ENCODE assay signal across 11 cellular contexts in the genomic region with DNA sequence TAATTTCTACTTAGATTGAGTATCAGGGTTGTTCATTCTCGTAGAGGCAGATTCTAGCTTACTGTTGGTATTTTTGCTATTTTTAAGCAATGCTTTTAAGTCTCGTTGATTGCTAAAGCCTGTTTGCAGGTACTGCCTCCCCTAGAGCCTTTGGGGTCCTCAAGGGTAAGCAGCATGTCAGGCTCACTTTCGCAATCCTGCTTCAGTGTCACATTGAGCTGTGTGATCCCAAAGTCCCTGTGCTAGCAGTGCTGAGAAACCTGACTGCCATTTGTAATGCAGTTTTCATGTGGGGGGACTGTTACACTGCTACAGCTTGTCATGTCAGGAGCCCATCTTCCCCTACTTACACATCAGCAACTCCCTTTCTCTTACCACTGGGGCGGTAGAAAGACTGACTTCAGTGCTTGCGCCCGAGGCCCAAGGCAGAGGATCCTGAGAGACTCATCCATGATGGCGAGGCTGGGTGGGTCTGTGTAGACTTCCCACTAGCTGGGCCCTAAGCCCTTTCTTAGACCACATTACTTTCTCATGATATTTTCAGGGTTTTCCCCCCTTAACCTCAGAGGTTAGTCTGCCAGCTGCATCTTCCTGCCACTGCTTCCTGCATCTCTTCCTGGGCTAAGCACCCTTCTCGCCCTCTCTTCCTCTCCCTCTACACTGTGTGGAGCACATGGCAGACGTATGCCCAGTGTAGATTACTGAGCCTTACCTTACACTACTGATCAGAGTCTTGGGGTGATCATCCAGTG. TPM values are rescaled to one million over a fixed set of nuclear protein-coding genes. Genes with fewer than 3 reads are reported as not detected.
A peak's percentile ranks its signal among the peaks of the same experiment; 100 is the strongest.
DNase-seq lines count a peak whose midpoint lies in the region; ATAC-seq and TF ChIP-seq lines count a peak whose summit lies in the region.
"Had no signal": no experiment of that assay in that cellular context is flagged by ENCODE, and none has a peak within 500 bp of the region (broad histone marks: within the 10 kb centered on the region; RNA-seq: fewer than 3 reads in every experiment).

No MANE protein-coding gene starts in this region.

- H3K4me3 Mint-ChIP-seq in activated B cell treated with CpG ODN at 0.5 μM for 24 hours (peak overlapping the region; percentile 22), H9 (no peak overlapping the region)

- peak; percentile 35 for DNase-seq in stimulated activated CD4-positive, alpha-beta T cell treated with anti-CD3 and anti-CD28 coated beads, Interleukin-15, amount 100 ng/mL, for 24 hours
- no peak for DNase-seq in stimulated activated CD4-positive, alpha-beta T cell treated with anti-CD3 and anti-CD28 coated beads, Interleukin-4, amount 100 ng/mL, for 1 hour
- peak; percentile 26 for DNase-seq in activated B cell treated with CpG ODN at 0.5 μM for 24 hours
- DNase-seq in stimulated activated naive CD8-positive, alpha-beta T cell treated with anti-CD3 and anti-CD28 coated beads, Interleukin-15, Interleukin-2, amounts not matched to agents 100 U/mL and 50 U/mL, for 24 hours, result peak; percentile 60
- DNase-seq in H9, result no peak
- no peak for DNase-seq in OCI-M2 (lab: John Stamatoyannopoulos, UW; ENCODE audit: unreplicated experiment)
- DNase-seq in colonic mucosa, result no peak
- DNase-seq: Right ventricle myocardium superior, small intestine had no signal

- no peak overlapping the region for H3K4me2 ChIP-seq in H9 (ENCODE audit: insufficient read depth, insufficient read length, low read length)

- no CpG with 5 or more reads among the region's 9 CpGs for WGBS in H9 (ENCODE audit: extremely low coverage, insufficient read length, low lambda C conversion rate)

- H3K9me3 ChIP-seq in H9 (ENCODE audit: control insufficient read depth, low read depth, low read length), result no peaks in the 10 kb centered on the region
- no peaks in the 10 kb centered on the region for H3K9me3 ChIP-seq in colonic mucosa
- H3K9me3 ChIP-seq: breast epithelium had no signal

- H3K4me1 ChIP-seq in H9 (ENCODE audit: insufficient read depth, low read length) (peaks cover 4% of the 10 kb centered on the region), colonic mucosa (no peaks in the 10 kb centered on the region)
- H3K4me1 ChIP-seq: breast epithelium had no signal

- H3K4ac ChIP-seq in H9 (ENCODE audit: low read depth, low read length), result no peak overlapping the region

- H3K27me3 Mint-ChIP-seq in activated B cell treated with CpG ODN at 0.5 μM for 24 hours (no peaks in the 10 kb centered on the region), H9 (ENCODE audit: low read depth) (no peaks in the 10 kb centered on the region)

- H3K4me1 Mint-ChIP-seq in activated B cell treated with CpG ODN at 0.5 μM for 24 hours, result peaks cover 93% of the 10 kb centered on the region
- H3K4me1 Mint-ChIP-seq in H9, result peaks cover 16 to 18% of the 10 kb centered on the region in 2 experiments

- H4K20me1 ChIP-seq in H9 (ENCODE audit: control insufficient read depth, insufficient read depth, insufficient read length), result peaks cover 4% of the 10 kb centered on the region

- H4K5ac ChIP-seq in H9 (ENCODE audit: insufficient read length, low read depth, low read length), result no peak overlapping the region

- no peak overlapping the region for H3K14ac ChIP-seq in H9 (ENCODE audit: insufficient read depth, low read length)

- H2AFZ ChIP-seq in H9 (ENCODE audit: low read length), result no peak overlapping the region

- peaks cover 2% of the 10 kb centered on the region; the same call in 1 of the 2 replicates for H3K79me2 ChIP-seq in H9 (ENCODE audit: insufficient read depth, low read length)

- H3K23ac ChIP-seq in H9 (ENCODE audit: insufficient read length, low read depth, low read length), result no peak overlapping the region

- no peaks in the 10 kb centered on the region for H3K23me2 ChIP-seq in H9 (ENCODE audit: insufficient read length, low read depth, low read length, poor library complexity, severe bottlenecking)

- intact Hi-C loops in activated B cell treated with CpG ODN at 0.5 μM for 24 hours (cut with micrococcal nuclease), result loop anchor here (1.0 kb wide), 2 partner anchors 50 to 117 kb away; partner anchors contain the start of genes APLP2 and PRDM10
- intact Hi-C loops in colonic mucosa (cut with DNase I), result no loop called here

- ATAC-seq in HG03025 (IDR thresholded peaks at IDR 0.05; ENCODE audit: low FRiP score, unreplicated experiment) (peak; percentile 40), activated B cell treated with CpG ODN at 0.5 μM for 24 hours (ENCODE audit: low read depth) (peak; percentile 69)
- ATAC-seq in stimulated activated naive CD8-positive, alpha-beta T cell treated with anti-CD3 and anti-CD28 coated beads, Interleukin-15, Interleukin-2, amounts not matched to agents 100 U/mL and 50 U/mL, for 24 hours, result peak; percentile 88

- H2BK20ac ChIP-seq in H9 (ENCODE audit: low read depth, low read length, poor library complexity, severe bottlenecking), result no peak overlapping the region

- H3K27ac Mint-ChIP-seq in activated B cell treated with CpG ODN at 0.5 μM for 24 hours (peak overlapping the region; percentile 75), H9 (peak overlapping the region in 1 of 3 experiments; percentile 84; a peak in 3 of 7 replicates)

- no peak overlapping the region for H2BK5ac ChIP-seq in H9 (ENCODE audit: insufficient read length, low read length)

- no peak overlapping the region for H3T11ph ChIP-seq in H9 (ENCODE audit: low read length)

- H3K27me3 ChIP-seq in H9 (ENCODE audit: insufficient read depth, low read length) (no peaks in the 10 kb centered on the region), colonic mucosa (no peaks in the 10 kb centered on the region)
- H3K27me3 ChIP-seq: breast epithelium had no signal

- no peak overlapping the region for H3K56ac ChIP-seq in H9 (ENCODE audit: insufficient read length, low read depth, low read length)

- no peak overlapping the region for H2AK5ac ChIP-seq in H9 (ENCODE audit: insufficient read length, low read length)

- H4K8ac ChIP-seq in H9 (replicated peaks; ENCODE audit: insufficient read length, low read depth, low read length), result no peak overlapping the region

- no peaks in the 10 kb centered on the region for H3K79me1 ChIP-seq in H9 (ENCODE audit: insufficient read depth, low read depth, low read length, poor library complexity, severe bottlenecking)

- H2BK120ac ChIP-seq in H9 (ENCODE audit: low read depth, low read length, poor library complexity, severe bottlenecking), result no peak overlapping the region

- POLR2A ChIA-PET in activated B cell treated with CpG ODN at 0.5 μM for 24 hours (lab: Charles Lee), result interaction anchor here (1.4 to 2.4 kb wide), 4 partner anchors 13 to 116 kb away, joined by 6 to 28 read pairs (median 9); partner anchors contain the start of genes APLP2 and PRDM10

- H3K27ac ChIP-seq in H9 (ENCODE audit: insufficient read length, low read depth, low read length), result no peak overlapping the region
- H3K27ac ChIP-seq in colonic mucosa, result no peak overlapping the region
- H3K27ac ChIP-seq: breast epithelium had no signal

- no peak overlapping the region for H3K9ac ChIP-seq in H9 (ENCODE audit: extremely low read depth, insufficient read length, low read length)
- H3K9ac ChIP-seq in colonic mucosa (ENCODE audit: low read depth in 2 of 2, low read length in 2 of 2), result no peak overlapping the region

- no peak overlapping the region for H3K4me3 ChIP-seq in colonic mucosa
- H3K4me3 ChIP-seq: breast epithelium had no signal

- H4K91ac ChIP-seq in H9 (ENCODE audit: insufficient read length, low read depth, low read length), result no peak overlapping the region

- no peak overlapping the region for H2BK15ac ChIP-seq in H9 (ENCODE audit: low read depth, low read length)

- no peak overlapping the region for H3K18ac ChIP-seq in H9 (ENCODE audit: insufficient read length, low read depth, low read length)

- CTCF ChIA-PET in activated B cell treated with CpG ODN at 0.5 μM for 24 hours (lab: Charles Lee), result interaction anchor here (1.0 to 2.6 kb wide), 3 partner anchors 13 to 146 kb away, joined by 3 to 21 read pairs (median 10); no protein-coding TSS in a partner anchor

- TF ChIP-seq CTCF in activated B cell treated with CpG ODN at 0.5 μM for 24 hours (IDR thresholded peaks at IDR 0.05) (no peak), H9 (conservative IDR thresholded peaks at IDR 0.05) (no peak), colonic mucosa (IDR thresholded peaks at IDR 0.05) (no peak)

- peaks cover 19% of the 10 kb centered on the region for H3K36me3 Mint-ChIP-seq in activated B cell treated with CpG ODN at 0.5 μM for 24 hours (ENCODE audit: low read depth)
- peaks cover 33 to 44% (median 43%) of the 10 kb centered on the region in 3 experiments; a peak in 6 of 7 replicates for H3K36me3 Mint-ChIP-seq in H9 (ENCODE audit: insufficient read depth in 1 of 3, low read depth in 3 of 3)

- H3K36me3 ChIP-seq in colonic mucosa, result peaks cover 3% of the 10 kb centered on the region
- H3K36me3 ChIP-seq: breast epithelium had no signal

- no peaks in the 10 kb centered on the region for H3K9me3 Mint-ChIP-seq in activated B cell treated with CpG ODN at 0.5 μM for 24 hours
- H3K9me3 Mint-ChIP-seq in H9, result no peaks in the 10 kb centered on the region

- no peak overlapping the region for H2BK12ac ChIP-seq in H9 (ENCODE audit: insufficient read length, low read depth, low read length)

RNA-seq across cellular contexts. Expression of gene ST14, which starts 40.8 kb away (rescaled TPM):
- 22.6 and 23.9 TPM in 2 replicates for total RNA-seq in activated B cell treated with CpG ODN at 0.5 μM for 24 hours
- 22.4 and 22.9 TPM in 2 replicates for total RNA-seq in H9 (2021)
- 100 to 1,000 TPM; 537 to 604 TPM for total RNA-seq in colonic mucosa

RNA-seq across cellular contexts. Expression of gene APLP2, which starts 49.1 kb away (rescaled TPM):
- total RNA-seq in activated B cell treated with CpG ODN at 0.5 μM for 24 hours (47.7 and 50.8 TPM in 2 replicates), H9 (2021) (323 and 328 TPM in 2 replicates), colonic mucosa (100 to 1,000 TPM; 285 to 388 TPM)

Comparison
In these comparisons a context has a peak if more than half of its experiments do, and no peak if none do; other contexts are left out.
1. DNase-seq: peak in stimulated activated CD4-positive, alpha-beta T cell treated with anti-CD3 and anti-CD28 coated beads, Interleukin-15, amount 100 ng/mL, for 24 hours (single experiment), activated B cell treated with CpG ODN at 0.5 μM for 24 hours (single experiment) and stimulated activated naive CD8-positive, alpha-beta T cell treated with anti-CD3 and anti-CD28 coated beads, Interleukin-15, Interleukin-2, amounts not matched to agents 100 U/mL and 50 U/mL, for 24 hours (single experiment); none in stimulated activated CD4-positive, alpha-beta T cell treated with anti-CD3 and anti-CD28 coated beads, Interleukin-4, amount 100 ng/mL, for 1 hour (single experiment), H9 (single experiment), OCI-M2 (single experiment) and colonic mucosa (single experiment).
2. RNA of gene ST14, which starts 40.8 kb away (total RNA-seq): 537 to 604 TPM in colonic mucosa; 22.6 to 23.9 TPM in activated B cell treated with CpG ODN at 0.5 μM for 24 hours and 22.4 to 22.9 TPM in H9; every median in the first group is over 10 times any median in the second.
3. Peak in every context shown above with its lines, with median percentiles within 50 percentile points of each other: ATAC-seq.